In the genomic region with DNA sequence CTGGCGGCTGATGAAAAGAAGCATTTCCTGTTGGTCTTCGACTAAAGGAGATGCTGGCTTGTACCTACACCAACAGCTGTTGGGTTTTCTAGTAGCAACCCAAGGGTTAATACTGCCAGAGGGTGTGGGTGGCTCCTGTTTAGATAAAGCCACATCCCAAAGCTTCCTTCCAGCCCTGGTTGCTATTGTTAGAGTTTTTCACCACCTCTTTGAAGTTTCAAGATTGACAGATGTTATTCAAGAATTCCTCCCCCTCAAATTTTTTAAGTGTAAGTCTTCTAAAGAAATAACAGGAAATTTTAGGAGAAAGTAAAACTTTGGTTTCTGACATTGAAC, we compare ENCODE assay signal across 10 cellular contexts.
DNase-seq lines count a peak whose midpoint lies in the region; TF ChIP-seq lines count a peak whose summit lies in the region.
"Had no signal": no experiment of that assay in that cellular context is flagged by ENCODE, and none has a peak within 500 bp of the region (broad histone marks: within the 10 kb centered on the region; RNA-seq: fewer than 3 reads in every experiment).

No MANE protein-coding gene starts in this region.

- DNase-seq in stimulated activated naive CD4-positive, alpha-beta T cell (lab: John Stamatoyannopoulos, UW) = peak; percentile 9 to 60 (median 45)
- no peak for DNase-seq in stimulated activated naive CD4-positive, alpha-beta T cell treated with Interleukin-2 at 50 U/mL for 16 hours (lab: John Stamatoyannopoulos, UW)
- DNase-seq in activated CD4-positive, alpha-beta memory T cell treated with anti-CD3 and anti-CD28 coated beads for 36 hours = peak; percentile 49
- peak; percentile 43 for DNase-seq in kidney glomerular epithelial cell (lab: John Stamatoyannopoulos, UW)
- DNase-seq in HuH-7 (ENCODE audit: low spot score) = no peak
- no peak for DNase-seq in head of caudate nucleus
- no peak for DNase-seq in Calu3
- no peak for DNase-seq in NCI-H1694 (lab: John Stamatoyannopoulos, UW)
- DNase-seq: mammary epithelial cell, NCI-H2171 treated with DMSO at 0.1 percent for 48 hours had no signal

- H3K4me3 Mint-ChIP-seq in activated CD4-positive, alpha-beta memory T cell treated with anti-CD3 and anti-CD28 coated beads for 36 hours = peak overlapping the region; percentile 5
- H3K4me3 Mint-ChIP-seq in Calu3 (ENCODE audit: low read depth, unreplicated experiment) = no peak overlapping the region

- POLR2A ChIA-PET in activated CD4-positive, alpha-beta memory T cell treated with anti-CD3 and anti-CD28 coated beads for 36 hours (lab: Charles Lee) = interaction anchor here (0.9 to 1.7 kb wide), 4 partner anchors 9 to 59 kb away, joined by 3 to 6 read pairs (median 3); no protein-coding TSS in a partner anchor

- H3K4me1 Mint-ChIP-seq in activated CD4-positive, alpha-beta memory T cell treated with anti-CD3 and anti-CD28 coated beads for 36 hours (ENCODE audit: low read depth) = peaks cover 92% of the 10 kb centered on the region
- H3K4me1 Mint-ChIP-seq in Calu3 (ENCODE audit: low read depth, unreplicated experiment) = peaks cover 8% of the 10 kb centered on the region

- no TSS peak for BruUV-seq in Calu3 (replicated peaks; lab: Mats Ljungman, UMichigan)

- peaks cover 52% of the 10 kb centered on the region for H3K36me3 Mint-ChIP-seq in activated CD4-positive, alpha-beta memory T cell treated with anti-CD3 and anti-CD28 coated beads for 36 hours
- peaks cover 47% of the 10 kb centered on the region for H3K36me3 Mint-ChIP-seq in Calu3 (ENCODE audit: insufficient read depth, unreplicated experiment)

- H3K27me3 Mint-ChIP-seq in activated CD4-positive, alpha-beta memory T cell treated with anti-CD3 and anti-CD28 coated beads for 36 hours = no peaks in the 10 kb centered on the region
- H3K27me3 Mint-ChIP-seq in Calu3 (ENCODE audit: unreplicated experiment) = no peaks in the 10 kb centered on the region

- H3K9me3 Mint-ChIP-seq in activated CD4-positive, alpha-beta memory T cell treated with anti-CD3 and anti-CD28 coated beads for 36 hours = no peaks in the 10 kb centered on the region
- no peaks in the 10 kb centered on the region for H3K9me3 Mint-ChIP-seq in Calu3 (ENCODE audit: low read depth, unreplicated experiment)

- intact Hi-C loops in activated CD4-positive, alpha-beta memory T cell treated with anti-CD3 and anti-CD28 coated beads for 36 hours (cut with micrococcal nuclease) = loop anchor here (1.0 to 2.0 kb wide), 2 partner anchors 9 to 16 kb away; no protein-coding TSS in a partner anchor
- intact Hi-C loops in head of caudate nucleus (cut with DNase I) = no loop called here
- intact Hi-C loops in Calu3 (cut with micrococcal nuclease; ENCODE audit: unreplicated experiment) = no loop called here

- CTCF ChIA-PET in activated CD4-positive, alpha-beta memory T cell treated with anti-CD3 and anti-CD28 coated beads for 36 hours (lab: Charles Lee) = interaction anchor here (0.6 to 1.2 kb wide), 3 partner anchors 348 to 468 kb away, joined by 3 read pairs; no protein-coding TSS in a partner anchor
- CTCF ChIA-PET in Calu3 (lab: Charles Lee) = no interaction called here

- peak overlapping the region; percentile 85 for H3K27ac Mint-ChIP-seq in activated CD4-positive, alpha-beta memory T cell treated with anti-CD3 and anti-CD28 coated beads for 36 hours
- H3K27ac Mint-ChIP-seq in Calu3 (ENCODE audit: unreplicated experiment) = no peak overlapping the region

- TF ChIP-seq CTCF in Calu3 (IDR thresholded peaks at IDR 0.05; ENCODE audit: unreplicated experiment) = no peak

Comparison
In these comparisons a context has a peak if more than half of its experiments do, and no peak if none do; other contexts are left out.
1. DNase-seq: peak in stimulated activated naive CD4-positive, alpha-beta T cell (6 of 6), activated CD4-positive, alpha-beta memory T cell treated with anti-CD3 and anti-CD28 coated beads for 36 hours (single experiment) and kidney glomerular epithelial cell (single experiment); none in stimulated activated naive CD4-positive, alpha-beta T cell treated with Interleukin-2 at 50 U/mL for 16 hours (single experiment), HuH-7 (single experiment), head of caudate nucleus (0 of 42), Calu3 (single experiment) and NCI-H1694 (single experiment).